8 cellular contexts compared by ENCODE assay signal in the genomic region with DNA sequence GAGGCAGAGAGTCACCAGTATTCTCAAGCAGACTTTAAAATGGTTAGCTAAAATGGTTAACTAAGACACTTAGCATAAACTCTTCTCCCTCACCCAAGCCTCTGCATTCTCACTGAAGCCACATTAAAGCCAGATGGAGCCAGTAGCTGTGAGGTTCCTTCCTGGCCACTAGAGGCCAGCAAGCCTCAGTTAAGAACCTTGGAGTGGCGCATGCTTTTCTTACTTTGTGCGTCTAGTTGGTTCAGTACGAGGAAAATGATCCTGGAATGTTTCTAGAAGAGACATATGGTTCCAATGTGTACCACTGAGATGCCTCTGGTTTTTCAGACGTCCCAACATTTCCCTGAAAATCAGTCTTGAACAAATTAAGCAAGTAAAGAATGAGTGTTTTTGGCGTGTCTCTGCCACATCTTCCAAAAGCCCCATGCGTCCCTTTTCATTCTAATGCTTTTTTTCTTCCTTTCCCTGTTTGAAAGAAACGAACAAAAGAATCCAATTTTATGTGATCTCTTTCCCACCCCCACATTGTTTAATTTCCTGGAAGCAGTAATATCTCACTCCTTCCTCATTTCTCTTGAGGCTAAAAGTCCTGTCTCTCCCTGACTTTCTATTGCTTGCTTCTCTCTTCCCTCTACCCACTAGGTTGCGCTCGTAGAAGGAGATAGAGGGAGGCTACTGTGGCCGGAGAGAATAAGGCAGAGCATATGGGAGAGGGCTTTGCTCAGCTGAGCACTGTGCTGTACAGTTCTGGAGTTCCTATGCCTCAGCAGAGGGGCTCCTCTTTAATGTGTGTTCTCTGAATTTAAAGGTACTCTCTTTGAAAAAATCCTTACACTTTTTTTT.
DNase-seq lines count a peak whose midpoint lies in the region; ATAC-seq and TF ChIP-seq lines count a peak whose summit lies in the region.

No MANE protein-coding gene starts in this region.

- peak overlapping the region; percentile 50 for H3K4me3 Mint-ChIP-seq in neural progenitor cell

- ATAC-seq in GM18499 (IDR thresholded peaks at IDR 0.05; ENCODE audit: insufficient read depth, unreplicated experiment), result peak; percentile 78
- ATAC-seq in HG02798 (IDR thresholded peaks at IDR 0.05; ENCODE audit: poor library complexity, unreplicated experiment), result peak; percentile 98

- H3K9me3 ChIP-seq in neural progenitor cell (ENCODE audit: low read depth), result no peaks in the 10 kb centered on the region

- peaks cover 3% of the 10 kb centered on the region for H3K27me3 Mint-ChIP-seq in neural progenitor cell (ENCODE audit: insufficient read depth, low read depth)

- peaks cover 8% of the 10 kb centered on the region for H3K4me1 Mint-ChIP-seq in neural progenitor cell

- H3K27ac ChIP-seq in neural progenitor cell, result no peak overlapping the region

- no peak overlapping the region for H3K9ac ChIP-seq in neural progenitor cell

- TF ChIP-seq CTCF in AG10803 (conservative IDR thresholded peaks at IDR 0.05; ENCODE audit: low read length), result peak; percentile 79
- peak; percentile 68 for TF ChIP-seq CTCF in fibroblast of the aortic adventitia (IDR thresholded peaks at IDR 0.05; ENCODE audit: insufficient read depth, low read length)
- TF ChIP-seq CTCF in neural progenitor cell (IDR thresholded peaks at IDR 0.05), result peak; percentile 63

- H3F3A ChIP-seq in neural progenitor cell (ENCODE audit: low read depth), result no peaks in the 10 kb centered on the region

- H3K4me3 ChIP-seq in AG10803 (ENCODE audit: low read length), result peak overlapping the region; percentile 39
- no peak overlapping the region for H3K4me3 ChIP-seq in fibroblast of the aortic adventitia (ENCODE audit: low read depth, low read length)
- peak overlapping the region; percentile 18 for H3K4me3 ChIP-seq in neural progenitor cell

- H4K20me1 ChIP-seq in neural progenitor cell (ENCODE audit: low read depth), result no peaks in the 10 kb centered on the region

- H3K79me2 ChIP-seq in neural progenitor cell (ENCODE audit: low read depth), result no peaks in the 10 kb centered on the region

- no peak overlapping the region for H3K27ac Mint-ChIP-seq in neural progenitor cell

- H3K36me3 ChIP-seq in neural progenitor cell, result no peaks in the 10 kb centered on the region

- no peaks in the 10 kb centered on the region for H3K27me3 ChIP-seq in neural progenitor cell

- H3K36me3 Mint-ChIP-seq in neural progenitor cell, result no peaks in the 10 kb centered on the region

- DNase-seq in AG10803 (ENCODE audit: low read depth) (peak; percentile 66), NCI-H1092 treated with DMSO at 0.1 percent for 48 hours (lab: John Stamatoyannopoulos, UW) (peak; percentile 74), fibroblast of the aortic adventitia (ENCODE audit: low read depth) (peak; percentile 47), neural progenitor cell (ENCODE audit: low spot score) (peak; percentile 56), OCI-M2 (lab: John Stamatoyannopoulos, UW; ENCODE audit: unreplicated experiment) (no peak)
- peak; percentile 2 to 12 for DNase-seq in activated CD4-positive, alpha-beta T cell treated with anti-CD3 and anti-CD28 coated beads, Interleukin-2, amount 50 U/mL, for 48 hours

- H2AFZ ChIP-seq in neural progenitor cell (replicated peaks), result peak overlapping the region; percentile 93

- H3K9me3 Mint-ChIP-seq in neural progenitor cell, result no peaks in the 10 kb centered on the region

- no peaks in the 10 kb centered on the region for H3K4me1 ChIP-seq in neural progenitor cell

- H3K4me2 ChIP-seq in neural progenitor cell, result peak overlapping the region; percentile 54
